Comparison of ENCODE assay signal across 8 cellular contexts in the genomic region with DNA sequence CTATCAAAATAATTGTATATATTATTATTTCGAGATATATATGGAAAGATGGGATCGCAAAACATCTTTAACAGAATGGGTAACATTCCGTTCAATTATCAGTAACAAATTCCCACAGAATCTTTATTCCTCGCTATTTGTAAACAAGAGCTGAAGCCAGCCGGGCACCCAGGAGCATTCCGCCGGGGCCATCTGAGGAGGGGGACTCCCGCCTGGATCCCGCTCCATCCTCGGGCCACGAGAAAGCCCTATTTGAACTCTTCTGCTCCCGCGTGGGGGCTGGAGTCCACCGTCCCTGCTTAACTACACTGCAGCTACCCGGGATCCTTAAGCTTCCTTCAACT. TPM values are rescaled to one million over a fixed set of nuclear protein-coding genes. Genes with fewer than 3 reads are reported as not detected.
DNase-seq lines count a peak whose midpoint lies in the region; ATAC-seq and TF ChIP-seq lines count a peak whose summit lies in the region.

No MANE protein-coding gene starts in this region.

- H3K4me3 ChIP-seq in brain microvascular endothelial cell (ENCODE audit: low read depth, low read length): peak overlapping the region; percentile 86
- H3K4me3 ChIP-seq in lower leg skin (ENCODE audit: low read depth, poor library complexity, severe bottlenecking): peak overlapping the region; percentile 66
- H3K4me3 ChIP-seq in thoracic aorta: peak overlapping the region; percentile 96

- in situ Hi-C loops in brain microvascular endothelial cell (cut with HindIII; ENCODE audit: low pct_ligation_motif_present, low sequenced_read_pairs): no loop called here

- no peaks in the 10 kb centered on the region for H3K36me3 ChIP-seq in brain microvascular endothelial cell (replicated peaks)
- no peaks in the 10 kb centered on the region for H3K36me3 ChIP-seq in thoracic aorta

- H3K27me3 ChIP-seq in brain microvascular endothelial cell (replicated peaks): no peaks in the 10 kb centered on the region
- H3K27me3 ChIP-seq in thoracic aorta (replicated peaks; ENCODE audit: insufficient read depth): no peaks in the 10 kb centered on the region

- TF ChIP-seq CTCF in brain microvascular endothelial cell (IDR thresholded peaks at IDR 0.05; ENCODE audit: low read depth, low read length, missing control alignments) (no peak), lower leg skin (IDR thresholded peaks at IDR 0.05) (no peak), thoracic aorta (IDR thresholded peaks at IDR 0.05) (no peak)

- intact Hi-C loops in lower leg skin (cut with DNase I; ENCODE audit: low total_unique reads): loop anchor here (5.0 kb wide), 1 partner anchor 958 kb away; no protein-coding TSS in a partner anchor

- peaks cover 0 to 8% of the 10 kb centered on the region in 2 donors for H3K4me1 ChIP-seq in thoracic aorta (ENCODE audit: control insufficient read depth in 1 of 2, low read depth in 2 of 2)

- H3K27ac ChIP-seq in brain microvascular endothelial cell (peak overlapping the region; percentile 75), thoracic aorta (peak overlapping the region; percentile 92 to 93)

- WGBS in lower leg skin, 2 donors: 4 to 6% methylated on average over 15 of the region's 15 CpGs

- DNase-seq in activated CD8-positive, alpha-beta memory T cell treated with anti-CD3 and anti-CD28 coated beads, Interleukin-2, amount 50 U/mL, for 4 hours: peak; percentile 16
- DNase-seq in activated CD8-positive, alpha-beta memory T cell treated with anti-CD3 and anti-CD28 coated beads for 24 hours: no peak
- DNase-seq in brain microvascular endothelial cell (no peak), lower leg skin (ENCODE audit: low spot score in 2 of 2) (peak in 1 of 2 donors; percentile 85), thoracic aorta (ENCODE audit: low spot score) (no peak), DMS53 treated with DMSO at 0.1 percent for 48 hours (lab: John Stamatoyannopoulos, UW; ENCODE audit: unreplicated experiment) (no peak)

- H3K9me3 ChIP-seq in thoracic aorta: no peaks in the 10 kb centered on the region

- ATAC-seq in thoracic aorta (ENCODE audit: insufficient number of reproducible peaks, low FRiP score, low read depth) (no peak), HG03095 (IDR thresholded peaks at IDR 0.05; ENCODE audit: unreplicated experiment) (no peak), HG02642 (IDR thresholded peaks at IDR 0.05; ENCODE audit: poor library complexity, unreplicated experiment) (no peak)

- TF ChIP-seq POLR2A in lower leg skin (IDR thresholded peaks at IDR 0.05): no peak

RNA-seq across cellular contexts. Expression of gene GPR176, which starts 0.7 kb away (rescaled TPM):
- 1 to 10 TPM in 3 of 4 donors, under 1 TPM in 1; 0.53 to 6.2 (median 3.0) TPM for total RNA-seq in lower leg skin
- 10 to 100 TPM; 43.0 to 88.0 TPM for total RNA-seq in thoracic aorta

RNA-seq across cellular contexts. Expression of gene EIF2AK4, which starts 14.5 kb away (rescaled TPM):
- total RNA-seq in lower leg skin: 10 to 100 TPM; 14.3 to 23.0 (median 15.0) TPM
- 10 to 100 TPM; 29.9 to 33.7 TPM for total RNA-seq in thoracic aorta

Comparison
In these comparisons a context has a peak if more than half of its experiments do, and no peak if none do; other contexts are left out.
1. RNA of gene GPR176, which starts 0.7 kb away (total RNA-seq): 43.0 to 88.0 TPM in thoracic aorta; 0.53 to 6.2 TPM in lower leg skin; every median in the first group is over 4 times any median in the second.
2. Peak in every context shown above with its lines, with median percentiles within 50 percentile points of each other: H3K4me3 ChIP-seq.